In genomic region chr17:43125133-43125966, GRCh38 we compare ENCODE assay signal across 8 cellular contexts. TPM values are rescaled to one million over a fixed set of nuclear protein-coding genes. Genes with fewer than 3 reads are reported as not detected.
A peak's percentile ranks its signal among the peaks of the same experiment; 100 is the strongest.
DNase-seq lines count a peak whose midpoint lies in the region; ATAC-seq and TF ChIP-seq lines count a peak whose summit lies in the region.

Gene BRCA1 (minus strand): TSS chr17:43125364. CDS start chr17:43124096, 1,268 bp downstream.

- intact Hi-C loops in cardiac septum (cut with DNase I), result loop anchor here (1.0 kb wide), 2 partner anchors 45 to 101 kb away; no protein-coding TSS in a partner anchor

- H2BK5ac ChIP-seq in trophoblast cell (ENCODE audit: low read depth, low read length, poor library complexity), result peak within 1 kb of the TSS; percentile 68

- H3K4me3 Mint-ChIP-seq in activated naive CD8-positive, alpha-beta T cell treated with anti-CD3 and anti-CD28 coated beads, Interleukin-2, amount 50 U/mL, for 24 hours, result peak within 1 kb of the TSS; percentile 98
- H3K4me3 Mint-ChIP-seq in type B pancreatic cell, result peak within 1 kb of the TSS; percentile 98

- no CpG with 5 or more reads among the region's 38 CpGs for WGBS in trophoblast cell (ENCODE audit: extremely low coverage, insufficient coverage, insufficient read length)

- peak within 1 kb of the TSS; percentile 77 for H3K18ac ChIP-seq in trophoblast cell (ENCODE audit: low read length)

- peak within 1 kb of the TSS; percentile 60 for H3K9ac ChIP-seq in trophoblast cell (ENCODE audit: low read length)

- H2BK12ac ChIP-seq in trophoblast cell (ENCODE audit: low read length), result no peak within 1 kb of the TSS

- TF ChIP-seq CTCF in GM12865 (IDR thresholded peaks at IDR 0.05; ENCODE audit: insufficient read depth, low read depth, low read length, missing control alignments) (no peak), type B pancreatic cell (conservative IDR thresholded peaks at IDR 0.05) (no peak)

- peaks cover 0 to 5% of the 10 kb centered on the region in 2 experiments for H3K4me1 ChIP-seq in trophoblast cell (ENCODE audit: control insufficient read depth in 1 of 2, insufficient read depth in 2 of 2, low read length in 2 of 2)

- no peaks in the 10 kb centered on the region for H3K9me3 Mint-ChIP-seq in activated naive CD8-positive, alpha-beta T cell treated with anti-CD3 and anti-CD28 coated beads, Interleukin-2, amount 50 U/mL, for 24 hours
- H3K9me3 Mint-ChIP-seq in type B pancreatic cell, result no peaks in the 10 kb centered on the region

- H4K91ac ChIP-seq in trophoblast cell (ENCODE audit: low read depth, low read length), result peak within 1 kb of the TSS; percentile 67

- peaks cover 2% of the 10 kb centered on the region for H3K79me2 ChIP-seq in trophoblast cell (ENCODE audit: control insufficient read depth, insufficient read depth, low read length, poor library complexity)

- H3K4me1 Mint-ChIP-seq in activated naive CD8-positive, alpha-beta T cell treated with anti-CD3 and anti-CD28 coated beads, Interleukin-2, amount 50 U/mL, for 24 hours, result peaks cover 39% of the 10 kb centered on the region
- H3K4me1 Mint-ChIP-seq in type B pancreatic cell (ENCODE audit: unreplicated experiment), result peaks cover 21% of the 10 kb centered on the region

- H2AK5ac ChIP-seq in trophoblast cell (ENCODE audit: low read length), result peak within 1 kb of the TSS; percentile 16

- peak; percentile 99 for DNase-seq in GM12865 (ENCODE audit: low read depth)
- peak; percentile 99 for DNase-seq in NCI-H1417 treated with DMSO at 0.1 percent for 48 hours (lab: John Stamatoyannopoulos, UW)
- peak; percentile 100 for DNase-seq in SW480 (ENCODE audit: low spot score)
- DNase-seq in activated naive CD8-positive, alpha-beta T cell treated with anti-CD3 and anti-CD28 coated beads, Interleukin-2, amount 50 U/mL, for 24 hours, result peak; percentile 94
- peak; percentile 94 for DNase-seq in cardiac septum (ENCODE audit: low spot score)
- peak; percentile 99 to 100 for DNase-seq in trophoblast cell
- DNase-seq in type B pancreatic cell (ENCODE audit: extremely low spot score, unreplicated experiment), result peak; percentile 89

- H3K9me3 ChIP-seq in trophoblast cell (ENCODE audit: insufficient read depth, low read depth, low read length), result no peaks in the 10 kb centered on the region

- H3K4me3 ChIP-seq in GM12865 (ENCODE audit: low read depth, low read length) (peak within 1 kb of the TSS; percentile 74), trophoblast cell (ENCODE audit: low read depth, low read length) (peak within 1 kb of the TSS; percentile 77)

- peak within 1 kb of the TSS; percentile 100 for H3K27ac Mint-ChIP-seq in activated naive CD8-positive, alpha-beta T cell treated with anti-CD3 and anti-CD28 coated beads, Interleukin-2, amount 50 U/mL, for 24 hours
- peak within 1 kb of the TSS; percentile 95 for H3K27ac Mint-ChIP-seq in type B pancreatic cell

- ATAC-seq in HG02763 (IDR thresholded peaks at IDR 0.05; ENCODE audit: unreplicated experiment), result peak; percentile 97
- peak; percentile 99 for ATAC-seq in activated naive CD8-positive, alpha-beta T cell treated with anti-CD3 and anti-CD28 coated beads, Interleukin-2, amount 50 U/mL, for 24 hours

- H4K12ac ChIP-seq in trophoblast cell (ENCODE audit: low read depth, low read length), result peak within 1 kb of the TSS; percentile 73

- peak within 1 kb of the TSS; percentile 73 for H3K4ac ChIP-seq in trophoblast cell (ENCODE audit: low read depth, low read length)

- peaks cover 4 to 6% of the 10 kb centered on the region in 2 experiments for H3K36me3 ChIP-seq in trophoblast cell (ENCODE audit: control insufficient read depth in 1 of 2, insufficient read depth in 2 of 2, low read length in 2 of 2)

- peak within 1 kb of the TSS; percentile 45 for H3K27ac ChIP-seq in trophoblast cell (ENCODE audit: low read depth, low read length)

- H2AFZ ChIP-seq in trophoblast cell (ENCODE audit: insufficient read depth, low read length, poor library complexity), result peak within 1 kb of the TSS; percentile 99

- no peak within 1 kb of the TSS for H3K23ac ChIP-seq in trophoblast cell (ENCODE audit: low read length)

- H3K27me3 Mint-ChIP-seq in activated naive CD8-positive, alpha-beta T cell treated with anti-CD3 and anti-CD28 coated beads, Interleukin-2, amount 50 U/mL, for 24 hours, result peaks cover 3% of the 10 kb centered on the region
- no peaks in the 10 kb centered on the region for H3K27me3 Mint-ChIP-seq in type B pancreatic cell

- H3K79me1 ChIP-seq in trophoblast cell (ENCODE audit: low read length), result peaks cover 6% of the 10 kb centered on the region

- no peaks in the 10 kb centered on the region for H3K27me3 ChIP-seq in trophoblast cell (ENCODE audit: insufficient read depth, low read length)

- peak within 1 kb of the TSS; percentile 38 for H2BK120ac ChIP-seq in trophoblast cell (ENCODE audit: insufficient read depth, low read length, poor library complexity)

- peaks cover 37% of the 10 kb centered on the region for H3K36me3 Mint-ChIP-seq in activated naive CD8-positive, alpha-beta T cell treated with anti-CD3 and anti-CD28 coated beads, Interleukin-2, amount 50 U/mL, for 24 hours (ENCODE audit: low read depth)
- peaks cover 10% of the 10 kb centered on the region for H3K36me3 Mint-ChIP-seq in type B pancreatic cell

- H3K14ac ChIP-seq in trophoblast cell (ENCODE audit: low read length), result peak within 1 kb of the TSS; percentile 50

- peak within 1 kb of the TSS; percentile 79 for H3K4me2 ChIP-seq in trophoblast cell (ENCODE audit: low read length)

- peak within 1 kb of the TSS; percentile 94 for H4K8ac ChIP-seq in trophoblast cell (ENCODE audit: low read depth, low read length)

RNA-seq across cellular contexts. Expression of gene BRCA1, which starts in this region (rescaled TPM):
- 6.1 TPM for total RNA-seq in cardiac septum
- 9.1 and 9.8 TPM in 2 replicates for polyA plus RNA-seq in trophoblast cell (2013)
- total RNA-seq in type B pancreatic cell (ENCODE audit: low replicate concordance), result 19.4 and 38.9 TPM in 2 replicates

Comparison
In these comparisons a context has a peak if more than half of its experiments do, and no peak if none do; other contexts are left out.
1. Peak in every context shown above with its lines: DNase-seq, ATAC-seq, H3K4me3 ChIP-seq and H3K27ac ChIP-seq.